In genomic region chr14:90850487-90850886, GRCh38 we compare ENCODE assay signal across 11 cellular contexts. TPM values are rescaled to one million over a fixed set of nuclear protein-coding genes. Genes with fewer than 3 reads are reported as not detected.
DNase-seq lines count a peak whose midpoint lies in the region; ATAC-seq, FAIRE-seq and TF ChIP-seq lines count a peak whose summit lies in the region.
"Had no signal": no experiment of that assay in that cellular context is flagged by ENCODE, and none has a peak within 500 bp of the region (broad histone marks: within the 10 kb centered on the region; RNA-seq: fewer than 3 reads in every experiment).

No MANE protein-coding gene starts in this region.

- CTCF ChIA-PET in mammary epithelial cell (lab: Charles Lee; ENCODE audit: low non-redundant PET), result no interaction called here

- no peaks in the 10 kb centered on the region for H4K20me1 ChIP-seq in mammary epithelial cell (ENCODE audit: insufficient read depth, low read length)

- DNase-seq in heart right ventricle (peak in 1 of 2 donors; percentile 55), Right ventricle myocardium inferior (ENCODE audit: missing footprints) (no peak), mammary epithelial cell (peak; percentile 44), kidney glomerular epithelial cell (lab: John Stamatoyannopoulos, UW) (peak; percentile 30), urothelium cell line (ENCODE audit: low spot score) (peak; percentile 71), amygdala (lab: John Stamatoyannopoulos, UW) (no peak), activated gamma-delta T cell (lab: John Stamatoyannopoulos, UW) (no peak)
- DNase-seq in activated CD8-positive, alpha-beta memory T cell treated with anti-CD3 and anti-CD28 coated beads, Interleukin-2, amount 50 U/mL, for 4 hours, result no peak
- DNase-seq: activated naive CD4-positive, alpha-beta T cell treated with anti-CD3 and anti-CD28 coated beads for 36 hours; OCI-M1 had no signal

- H3K9me3 ChIP-seq in heart right ventricle, result no peaks in the 10 kb centered on the region
- H3K9me3 ChIP-seq in mammary epithelial cell (replicated peaks; ENCODE audit: insufficient read depth, low read length), result no peaks in the 10 kb centered on the region

- H3K27me3 ChIP-seq in heart right ventricle (no peaks in the 10 kb centered on the region), mammary epithelial cell (ENCODE audit: insufficient read depth, low read length) (no peaks in the 10 kb centered on the region)

- WGBS in heart right ventricle, 2 donors, result 43 to 44% methylated on average over 3 of the region's 3 CpGs
- 20% methylated on average over 3 of the region's 3 CpGs for WGBS in mammary epithelial cell (ENCODE audit: low coverage, missing lambda C conversion rate)

- FAIRE-seq in urothelium cell line (lab: Jason Lieb, UNC), result no peak

- H2AFZ ChIP-seq in mammary epithelial cell (ENCODE audit: low read depth, low read length), result no peak overlapping the region

- ATAC-seq in heart right ventricle (peak; percentile 34 to 93 (median 76)), Right ventricle myocardium inferior (no peak)
- ATAC-seq: activated CD4-positive, CD25-positive, alpha-beta regulatory T cell treated with anti-CD3 and anti-CD28 coated beads, Interleukin-2, amount 50 U/mL, for 24 hours had no signal

- peak overlapping the region in 6 of 10 donors; percentile 38 to 72 (median 57) for H3K27ac ChIP-seq in heart right ventricle
- peak overlapping the region; percentile 34 for H3K27ac ChIP-seq in mammary epithelial cell (ENCODE audit: insufficient read depth, low read depth, low read length)

- dilution Hi-C loops in mammary epithelial cell (cut with HindIII; ENCODE audit: low sequenced_read_pairs), result no loop called here

- no peak overlapping the region for H3K4me3 ChIP-seq in heart right ventricle
- no peak overlapping the region for H3K4me3 ChIP-seq in mammary epithelial cell (replicated peaks in 1 of 3; ENCODE audit: insufficient read depth in 1 of 3, low read depth in 2 of 3, low read length in 3 of 3)

- TF ChIP-seq CTCF in heart right ventricle (IDR thresholded peaks at IDR 0.05) (no peak), mammary epithelial cell (conservative IDR thresholded peaks at IDR 0.05 in 1 of 2, IDR thresholded peaks at IDR 0.05 in 1 of 2; ENCODE audit: extremely low read depth in 1 of 2, insufficient read depth in 1 of 2, low read depth in 1 of 2, low read length in 2 of 2) (no peak)

- H3K36me3 ChIP-seq in heart right ventricle (no peaks in the 10 kb centered on the region), mammary epithelial cell (ENCODE audit: insufficient read depth, low read length) (no peaks in the 10 kb centered on the region)

- in situ Hi-C loops in mammary epithelial cell (cut with MboI; ENCODE audit: low sequenced_read_pairs in 2 of 2), result no loop called here

- intact Hi-C loops in heart right ventricle (cut with DNase I) (no loop called here), Right ventricle myocardium inferior (cut with DNase I) (no loop called here), mammary epithelial cell (cut with micrococcal nuclease) (no loop called here)

- H3K4me2 ChIP-seq in mammary epithelial cell (ENCODE audit: insufficient read depth, low read depth, low read length), result peak overlapping the region; percentile 55

- H3K79me2 ChIP-seq in mammary epithelial cell (ENCODE audit: insufficient read depth, low read length), result no peaks in the 10 kb centered on the region

- H3K9ac ChIP-seq in mammary epithelial cell (ENCODE audit: insufficient read depth, low read length), result no peak overlapping the region

- H3K4me1 ChIP-seq in heart right ventricle (peaks cover 0 to 25% (median 16%) of the 10 kb centered on the region in 9 donors), mammary epithelial cell (ENCODE audit: insufficient read depth, low read length) (peaks cover 20% of the 10 kb centered on the region)

- BruUV-seq in mammary epithelial cell (replicated peaks; lab: Mats Ljungman, UMichigan), result no TSS peak

RNA-seq across cellular contexts. Expression of gene TTC7B, which starts 34.3 kb away (rescaled TPM):
- total RNA-seq in heart right ventricle, result 10 to 100 TPM; 59.1 to 79.4 (median 66.6) TPM
- 10 to 100 TPM; 23.0 to 23.5 TPM for polyA plus RNA-seq in heart right ventricle
- 67.5 TPM for total RNA-seq in Right ventricle myocardium inferior
- total RNA-seq in mammary epithelial cell, result 10 to 100 TPM; 15.2 to 29.3 TPM
- 23.0 TPM for polyA plus RNA-seq in mammary epithelial cell
- polyA minus RNA-seq in mammary epithelial cell, result 119 TPM

Comparison
In these comparisons a context has a peak if more than half of its experiments do, and no peak if none do; other contexts are left out.
1. DNase-seq: peak in mammary epithelial cell (single experiment), kidney glomerular epithelial cell (single experiment) and urothelium cell line (single experiment); none in Right ventricle myocardium inferior (single experiment), amygdala (0 of 56), activated CD8-positive, alpha-beta memory T cell treated with anti-CD3 and anti-CD28 coated beads, Interleukin-2, amount 50 U/mL, for 4 hours (single experiment) and activated gamma-delta T cell (single experiment).